1 cellular context compared by ENCODE assay signal in the genomic region with DNA sequence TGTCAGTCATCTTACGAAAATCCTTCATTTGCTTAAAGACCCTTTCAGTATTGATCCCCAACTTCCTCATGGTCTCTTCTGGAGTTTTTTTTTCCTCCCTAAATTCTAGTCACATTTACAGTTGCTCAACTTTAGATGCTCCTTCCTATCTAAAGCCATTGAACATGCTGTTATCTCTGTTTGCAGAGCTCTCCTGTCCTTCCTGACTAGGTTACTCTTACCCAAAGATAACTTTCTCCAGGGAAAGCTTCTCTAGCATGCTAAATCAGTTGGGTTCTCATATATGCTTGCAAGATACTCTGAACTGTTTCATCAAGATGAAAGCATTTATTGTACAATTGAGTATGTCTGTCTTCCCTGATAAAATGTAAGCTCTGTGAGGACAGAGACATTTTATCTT.
TF ChIP-seq lines count a peak whose summit lies in the region.

No MANE protein-coding gene starts in this region.

TF ChIP-seq in K562, 482 proteins besides CTCF, POLR2A, EP300 and RAD21 (continued from another document and continues in another):
- TF ChIP-seq, protein P1, sequence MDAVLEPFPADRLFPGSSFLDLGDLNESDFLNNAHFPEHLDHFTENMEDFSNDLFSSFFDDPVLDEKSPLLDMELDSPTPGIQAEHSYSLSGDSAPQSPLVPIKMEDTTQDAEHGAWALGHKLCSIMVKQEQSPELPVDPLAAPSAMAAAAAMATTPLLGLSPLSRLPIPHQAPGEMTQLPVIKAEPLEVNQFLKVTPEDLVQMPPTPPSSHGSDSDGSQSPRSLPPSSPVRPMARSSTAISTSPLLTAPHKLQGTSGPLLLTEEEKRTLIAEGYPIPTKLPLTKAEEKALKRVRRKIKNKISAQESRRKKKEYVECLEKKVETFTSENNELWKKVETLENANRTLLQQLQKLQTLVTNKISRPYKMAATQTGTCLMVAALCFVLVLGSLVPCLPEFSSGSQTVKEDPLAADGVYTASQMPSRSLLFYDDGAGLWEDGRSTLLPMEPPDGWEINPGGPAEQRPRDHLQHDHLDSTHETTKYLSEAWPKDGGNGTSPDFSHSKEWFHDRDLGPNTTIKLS (IDR thresholded peaks at IDR 0.05; ENCODE audit: borderline replicate concordance, low read depth): no peak
- TF ChIP-seq POLR2AphosphoS2 (IDR thresholded peaks at IDR 0.05; ENCODE audit: low read length): no peak
- TF ChIP-seq, protein P2, sequence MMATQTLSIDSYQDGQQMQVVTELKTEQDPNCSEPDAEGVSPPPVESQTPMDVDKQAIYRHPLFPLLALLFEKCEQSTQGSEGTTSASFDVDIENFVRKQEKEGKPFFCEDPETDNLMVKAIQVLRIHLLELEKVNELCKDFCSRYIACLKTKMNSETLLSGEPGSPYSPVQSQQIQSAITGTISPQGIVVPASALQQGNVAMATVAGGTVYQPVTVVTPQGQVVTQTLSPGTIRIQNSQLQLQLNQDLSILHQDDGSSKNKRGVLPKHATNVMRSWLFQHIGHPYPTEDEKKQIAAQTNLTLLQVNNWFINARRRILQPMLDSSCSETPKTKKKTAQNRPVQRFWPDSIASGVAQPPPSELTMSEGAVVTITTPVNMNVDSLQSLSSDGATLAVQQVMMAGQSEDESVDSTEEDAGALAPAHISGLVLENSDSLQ (IDR thresholded peaks at IDR 0.05): no peak
- TF ChIP-seq CBFA2T2 (conservative IDR thresholded peaks at IDR 0.05): peak; percentile 96
- peak in 1 of 2 experiments; percentile 31; a peak in 1 of 4 replicates for TF ChIP-seq ZNF639 (CRISPR knock-in tag; conservative IDR thresholded peaks at IDR 0.05 in 1 of 2, IDR thresholded peaks at IDR 0.05 in 1 of 2)
- TF ChIP-seq, protein P3, sequence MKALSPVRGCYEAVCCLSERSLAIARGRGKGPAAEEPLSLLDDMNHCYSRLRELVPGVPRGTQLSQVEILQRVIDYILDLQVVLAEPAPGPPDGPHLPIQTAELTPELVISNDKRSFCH (CRISPR knock-in tag; IDR thresholded peaks at IDR 0.05): no peak
- TF ChIP-seq, protein P3 (tag; IDR thresholded peaks at IDR 0.05): no peak
- no peak for TF ChIP-seq ZNF57 (CRISPR knock-in tag; IDR thresholded peaks at IDR 0.05)
- TF ChIP-seq THAP7 (CRISPR knock-in tag; IDR thresholded peaks at IDR 0.05): no peak
- TF ChIP-seq, protein P4, sequence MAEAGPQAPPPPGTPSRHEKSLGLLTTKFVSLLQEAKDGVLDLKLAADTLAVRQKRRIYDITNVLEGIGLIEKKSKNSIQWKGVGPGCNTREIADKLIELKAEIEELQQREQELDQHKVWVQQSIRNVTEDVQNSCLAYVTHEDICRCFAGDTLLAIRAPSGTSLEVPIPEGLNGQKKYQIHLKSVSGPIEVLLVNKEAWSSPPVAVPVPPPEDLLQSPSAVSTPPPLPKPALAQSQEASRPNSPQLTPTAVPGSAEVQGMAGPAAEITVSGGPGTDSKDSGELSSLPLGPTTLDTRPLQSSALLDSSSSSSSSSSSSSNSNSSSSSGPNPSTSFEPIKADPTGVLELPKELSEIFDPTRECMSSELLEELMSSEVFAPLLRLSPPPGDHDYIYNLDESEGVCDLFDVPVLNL (CRISPR knock-in tag; IDR thresholded peaks at IDR 0.05; ENCODE audit: low read depth): no peak
- no peak for TF ChIP-seq ZNF584 (CRISPR knock-in tag; IDR thresholded peaks at IDR 0.05; ENCODE audit: low read depth)
- TF ChIP-seq ZNF507 (tag; conservative IDR thresholded peaks at IDR 0.05): no peak
- no peak for TF ChIP-seq TSHZ1 (CRISPR knock-in tag; IDR thresholded peaks at IDR 0.05)
- TF ChIP-seq FOXK2 (conservative IDR thresholded peaks at IDR 0.05 in 1 of 2, IDR thresholded peaks at IDR 0.05 in 1 of 2; ENCODE audit: low read depth in 2 of 2): no peak
- TF ChIP-seq, protein P5, sequence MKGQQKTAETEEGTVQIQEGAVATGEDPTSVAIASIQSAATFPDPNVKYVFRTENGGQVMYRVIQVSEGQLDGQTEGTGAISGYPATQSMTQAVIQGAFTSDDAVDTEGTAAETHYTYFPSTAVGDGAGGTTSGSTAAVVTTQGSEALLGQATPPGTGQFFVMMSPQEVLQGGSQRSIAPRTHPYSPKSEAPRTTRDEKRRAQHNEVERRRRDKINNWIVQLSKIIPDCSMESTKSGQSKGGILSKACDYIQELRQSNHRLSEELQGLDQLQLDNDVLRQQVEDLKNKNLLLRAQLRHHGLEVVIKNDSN (CRISPR knock-in tag; IDR thresholded peaks at IDR 0.05): no peak
- TF ChIP-seq MTA3 (IDR thresholded peaks at IDR 0.05; ENCODE audit: borderline replicate concordance): peak; percentile 53; the same call in 1 of the 2 replicates
- no peak for TF ChIP-seq PTRF (tag; IDR thresholded peaks at IDR 0.05)
- TF ChIP-seq CBX8 (IDR thresholded peaks at IDR 0.05; ENCODE audit: borderline replicate concordance, extremely low read depth, low read depth, low read length, poor library complexity, severe bottlenecking): no peak
- no peak; the same call in 1 of the 2 replicates for TF ChIP-seq NR2C1 (IDR thresholded peaks at IDR 0.05)
- TF ChIP-seq NR2C1 (tag; IDR thresholded peaks at IDR 0.05): no peak; the same call in 1 of the 2 replicates
- TF ChIP-seq GATAD2B (IDR thresholded peaks at IDR 0.05; ENCODE audit: borderline replicate concordance): peak; percentile 82
- TF ChIP-seq MEIS2 (IDR thresholded peaks at IDR 0.05; ENCODE audit: partially characterized antibody): peak; percentile 46
- peak; percentile 79; the same call in 1 of the 2 replicates for TF ChIP-seq PHB2 (IDR thresholded peaks at IDR 0.05; ENCODE audit: low read depth)
- peak; percentile 81 for TF ChIP-seq ETV1 (tag; conservative IDR thresholded peaks at IDR 0.05; ENCODE audit: low read depth)
- no peak for TF ChIP-seq PRPF4 (IDR thresholded peaks at IDR 0.05; ENCODE audit: insufficient read depth, low read depth, low read length, poor library complexity, severe bottlenecking)
- TF ChIP-seq NFATC3 (IDR thresholded peaks at IDR 0.05): no peak
- TF ChIP-seq FOXA3 (CRISPR knock-in tag; conservative IDR thresholded peaks at IDR 0.05 in 1 of 2, IDR thresholded peaks at IDR 0.05 in 1 of 2): peak in 1 of 2 experiments; percentile 72; a peak in 2 of 4 replicates
- no peak for TF ChIP-seq RFX1 (IDR thresholded peaks at IDR 0.05)
- TF ChIP-seq SOX6 (IDR thresholded peaks at IDR 0.05): peak; percentile 90
- no peak for TF ChIP-seq TAF9B (IDR thresholded peaks at IDR 0.05; ENCODE audit: partially characterized antibody)
- TF ChIP-seq ZNF395 (CRISPR knock-in tag; IDR thresholded peaks at IDR 0.05): no peak
- peak; percentile 96 for TF ChIP-seq TRIM24 (IDR thresholded peaks at IDR 0.05)
- TF ChIP-seq GABPB1 (CRISPR knock-in tag; IDR thresholded peaks at IDR 0.05): no peak
